Comparison of ENCODE assay signal across 10 cellular contexts in the genomic region with DNA sequence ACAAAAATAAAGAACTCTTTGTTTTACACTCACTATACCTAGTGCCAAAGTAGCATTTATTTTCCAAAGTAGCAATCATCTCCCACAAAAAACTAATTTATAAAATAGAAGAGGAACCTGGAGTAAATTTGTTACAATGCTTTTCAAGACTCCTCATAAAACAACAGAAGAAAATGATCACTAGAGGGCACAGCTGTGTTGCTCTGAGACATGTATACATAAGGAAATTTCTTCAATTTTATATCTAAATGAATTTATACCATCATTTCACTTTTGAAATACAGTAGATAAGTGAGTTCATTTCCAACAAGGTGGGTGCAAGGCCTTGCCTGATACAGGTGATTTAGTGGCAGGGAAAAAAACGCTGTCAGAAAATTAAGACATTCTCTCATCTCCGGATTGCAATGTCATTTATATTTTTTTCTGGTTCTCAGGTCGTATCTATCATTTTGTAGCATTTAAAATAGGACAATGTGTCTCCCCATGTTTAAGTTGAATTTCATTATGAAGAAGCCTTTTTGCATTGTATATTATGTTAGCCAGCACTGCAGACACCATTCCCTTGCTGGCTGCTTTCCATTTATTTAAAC. TPM values are rescaled to one million over a fixed set of nuclear protein-coding genes. Genes with fewer than 3 reads are reported as not detected.
DNase-seq lines count a peak whose midpoint lies in the region; ATAC-seq and TF ChIP-seq lines count a peak whose summit lies in the region.
"Had no signal": no experiment of that assay in that cellular context is flagged by ENCODE, and none has a peak within 500 bp of the region (broad histone marks: within the 10 kb centered on the region; RNA-seq: fewer than 3 reads in every experiment).

No MANE protein-coding gene starts in this region.

- no peak overlapping the region for H2BK120ac ChIP-seq in mesendoderm (ENCODE audit: low read depth, low read length)

- no peaks in the 10 kb centered on the region for H3K79me1 ChIP-seq in mesendoderm (ENCODE audit: low read length)

- no peak overlapping the region for H2BK5ac ChIP-seq in mesendoderm (ENCODE audit: low read length)

- H3K9me3 Mint-ChIP-seq in nephron = no peaks in the 10 kb centered on the region
- no peaks in the 10 kb centered on the region for H3K9me3 Mint-ChIP-seq in activated naive CD4-positive, alpha-beta T cell treated with anti-CD3 and anti-CD28 coated beads, Interleukin-2, amount 10 ng/mL, durations not matched to agents 7 days and 5 days
- no peaks in the 10 kb centered on the region for H3K9me3 Mint-ChIP-seq in activated CD8-positive, alpha-beta T cell treated with anti-CD3 and anti-CD28 coated beads for 36 hours
- H3K9me3 Mint-ChIP-seq: naive thymus-derived CD4-positive, alpha-beta T cell had no signal

- no peak overlapping the region for H3K27ac Mint-ChIP-seq in nephron
- H3K27ac Mint-ChIP-seq in activated naive CD4-positive, alpha-beta T cell treated with anti-CD3 and anti-CD28 coated beads, Interleukin-2, amount 10 ng/mL, durations not matched to agents 7 days and 5 days = no peak overlapping the region
- no peak overlapping the region for H3K27ac Mint-ChIP-seq in activated CD8-positive, alpha-beta T cell treated with anti-CD3 and anti-CD28 coated beads for 36 hours
- H3K27ac Mint-ChIP-seq: naive thymus-derived CD4-positive, alpha-beta T cell had no signal

- no peaks in the 10 kb centered on the region for H3K4me1 ChIP-seq in mesendoderm (ENCODE audit: control insufficient read depth, low read depth, low read length)

- H3K4me3 ChIP-seq in LNCaP clone FGC (ENCODE audit: low read depth, low read length) (no peak overlapping the region), brain microvascular endothelial cell (ENCODE audit: low read depth, low read length) (no peak overlapping the region), mesendoderm (ENCODE audit: low read length) (no peak overlapping the region)

- no peak overlapping the region for H2AK5ac ChIP-seq in mesendoderm (ENCODE audit: low read length)

- no peak overlapping the region for H3K4me3 Mint-ChIP-seq in nephron
- H3K4me3 Mint-ChIP-seq in activated naive CD4-positive, alpha-beta T cell treated with anti-CD3 and anti-CD28 coated beads, Interleukin-2, amount 10 ng/mL, durations not matched to agents 7 days and 5 days = no peak overlapping the region
- H3K4me3 Mint-ChIP-seq in activated CD8-positive, alpha-beta T cell treated with anti-CD3 and anti-CD28 coated beads for 36 hours = no peak overlapping the region
- H3K4me3 Mint-ChIP-seq: naive thymus-derived CD4-positive, alpha-beta T cell had no signal

- no peaks in the 10 kb centered on the region for H3K36me3 ChIP-seq in brain microvascular endothelial cell (replicated peaks)
- no peaks in the 10 kb centered on the region for H3K36me3 ChIP-seq in mesendoderm (ENCODE audit: control insufficient read depth, insufficient read depth, low read length)

- no peak overlapping the region for H3K27ac ChIP-seq in brain microvascular endothelial cell
- H3K27ac ChIP-seq in mesendoderm (ENCODE audit: low read depth, low read length) = no peak overlapping the region

- no peak overlapping the region for H4K5ac ChIP-seq in mesendoderm (ENCODE audit: low read length)

- H3K9ac ChIP-seq in mesendoderm (ENCODE audit: low read length) = no peak overlapping the region

- no peak overlapping the region for H2BK15ac ChIP-seq in mesendoderm (replicated peaks; ENCODE audit: low read depth)

- H3K27me3 Mint-ChIP-seq in nephron (ENCODE audit: low read depth) = no peaks in the 10 kb centered on the region
- no peaks in the 10 kb centered on the region for H3K27me3 Mint-ChIP-seq in activated naive CD4-positive, alpha-beta T cell treated with anti-CD3 and anti-CD28 coated beads, Interleukin-2, amount 10 ng/mL, durations not matched to agents 7 days and 5 days
- H3K27me3 Mint-ChIP-seq in activated CD8-positive, alpha-beta T cell treated with anti-CD3 and anti-CD28 coated beads for 36 hours = peaks cover 2% of the 10 kb centered on the region

- no peak overlapping the region for H3K56ac ChIP-seq in mesendoderm (ENCODE audit: low read length)

- no peak overlapping the region for H3K23ac ChIP-seq in mesendoderm (ENCODE audit: low read length)

- in situ Hi-C loops in brain microvascular endothelial cell (cut with HindIII; ENCODE audit: low pct_ligation_motif_present, low sequenced_read_pairs) = no loop called here
- in situ Hi-C loops in KBM-7 (cut with MboI; ENCODE audit: low pct_unique_long_range_greater_than_20kb, low sequenced_read_pairs) = loop anchor here (25.0 kb wide), 1 partner anchor 166 kb away; no protein-coding TSS in a partner anchor

- no peak for ATAC-seq in activated CD8-positive, alpha-beta T cell treated with anti-CD3 and anti-CD28 coated beads for 36 hours
- ATAC-seq: naive thymus-derived CD4-positive, alpha-beta T cell had no signal

- CTCF ChIA-PET in activated naive CD4-positive, alpha-beta T cell treated with anti-CD3 and anti-CD28 coated beads, Interleukin-2, amount 10 ng/mL, durations not matched to agents 7 days and 5 days (lab: Charles Lee) = no interaction called here
- CTCF ChIA-PET in activated CD8-positive, alpha-beta T cell treated with anti-CD3 and anti-CD28 coated beads for 36 hours (lab: Charles Lee) = no interaction called here

- no peak overlapping the region for H4K8ac ChIP-seq in mesendoderm (ENCODE audit: low read depth, low read length)

- no peak overlapping the region for H3K4me2 ChIP-seq in mesendoderm (ENCODE audit: low read length)

- H3K4ac ChIP-seq in mesendoderm (ENCODE audit: low read depth, low read length) = no peak overlapping the region

- TF ChIP-seq CTCF in LNCaP clone FGC (IDR thresholded peaks at IDR 0.05; ENCODE audit: control insufficient read depth, extremely low read depth, insufficient read depth) (peak; percentile 56), brain microvascular endothelial cell (IDR thresholded peaks at IDR 0.05; ENCODE audit: low read depth, low read length, missing control alignments) (peak; percentile 53), nephron (IDR thresholded peaks at IDR 0.05; ENCODE audit: unreplicated experiment in 3 of 3) (peak; percentile 48 to 66 (median 52))
- no peak for TF ChIP-seq CTCF in activated CD8-positive, alpha-beta T cell treated with anti-CD3 and anti-CD28 coated beads for 36 hours (IDR thresholded peaks at IDR 0.05)

- no peaks in the 10 kb centered on the region for H3K4me1 Mint-ChIP-seq in nephron
- H3K4me1 Mint-ChIP-seq in activated naive CD4-positive, alpha-beta T cell treated with anti-CD3 and anti-CD28 coated beads, Interleukin-2, amount 10 ng/mL, durations not matched to agents 7 days and 5 days = no peaks in the 10 kb centered on the region
- H3K4me1 Mint-ChIP-seq in activated CD8-positive, alpha-beta T cell treated with anti-CD3 and anti-CD28 coated beads for 36 hours (ENCODE audit: low read depth) = no peaks in the 10 kb centered on the region
- H3K4me1 Mint-ChIP-seq: naive thymus-derived CD4-positive, alpha-beta T cell had no signal

- no peaks in the 10 kb centered on the region for H3K36me3 Mint-ChIP-seq in nephron (ENCODE audit: low read depth)
- H3K36me3 Mint-ChIP-seq in activated naive CD4-positive, alpha-beta T cell treated with anti-CD3 and anti-CD28 coated beads, Interleukin-2, amount 10 ng/mL, durations not matched to agents 7 days and 5 days = no peaks in the 10 kb centered on the region
- no peaks in the 10 kb centered on the region for H3K36me3 Mint-ChIP-seq in activated CD8-positive, alpha-beta T cell treated with anti-CD3 and anti-CD28 coated beads for 36 hours (ENCODE audit: low read depth)
- H3K36me3 Mint-ChIP-seq: naive thymus-derived CD4-positive, alpha-beta T cell had no signal

- DNase-seq in DMS114 treated with DMSO at 0.1 percent for 48 hours (lab: John Stamatoyannopoulos, UW; ENCODE audit: unreplicated experiment) = peak; percentile 9
- DNase-seq in LNCaP clone FGC (ENCODE audit: low read depth) = no peak
- DNase-seq in brain microvascular endothelial cell = peak; percentile 20
- DNase-seq in KBM-7 = no peak
- no peak for DNase-seq in mesendoderm
- DNase-seq in activated naive CD4-positive, alpha-beta T cell treated with anti-CD3 and anti-CD28 coated beads, Interleukin-2, amount 10 ng/mL, durations not matched to agents 7 days and 5 days = no peak
- no peak for DNase-seq in activated CD8-positive, alpha-beta T cell treated with anti-CD3 and anti-CD28 coated beads for 36 hours
- DNase-seq: anterior cingulate cortex; naive thymus-derived CD4-positive, alpha-beta T cell had no signal

- POLR2A ChIA-PET in activated CD8-positive, alpha-beta T cell treated with anti-CD3 and anti-CD28 coated beads for 36 hours (lab: Charles Lee) = no interaction called here

- no CpG with 5 or more reads among the region's 3 CpGs for WGBS in mesendoderm (ENCODE audit: extremely low coverage, insufficient coverage, low lambda C conversion rate)

- H3K18ac ChIP-seq in mesendoderm (ENCODE audit: low read length) = no peak overlapping the region

- no peaks in the 10 kb centered on the region for H3K27me3 ChIP-seq in brain microvascular endothelial cell (replicated peaks)
- H3K27me3 ChIP-seq in mesendoderm (ENCODE audit: insufficient read depth, low read length, poor library complexity) = no peaks in the 10 kb centered on the region

- intact Hi-C loops in activated CD8-positive, alpha-beta T cell treated with anti-CD3 and anti-CD28 coated beads for 36 hours (cut with micrococcal nuclease) = loop anchor here (5.0 kb wide), 1 partner anchor 156 kb away; no protein-coding TSS in a partner anchor

- no peaks in the 10 kb centered on the region for H3K79me2 ChIP-seq in mesendoderm (ENCODE audit: control insufficient read depth, insufficient read depth, low read length)

RNA-seq across cellular contexts. Expression of a gene that starts 25.3 kb away (rescaled TPM):
- 6.5 TPM for polyA plus RNA-seq in mesendoderm (2013, experiment 1 of 2)
- 6.7 TPM for polyA plus RNA-seq in mesendoderm (2013, experiment 2 of 2)
- not detected for total RNA-seq in activated CD8-positive, alpha-beta T cell treated with anti-CD3 and anti-CD28 coated beads for 36 hours

Comparison
In these comparisons a context has a peak if more than half of its experiments do, and no peak if none do; other contexts are left out.
1. DNase-seq: peak in DMS114 treated with DMSO at 0.1 percent for 48 hours (single experiment) and brain microvascular endothelial cell (single experiment); none in LNCaP clone FGC (single experiment), KBM-7 (single experiment), mesendoderm (single experiment), activated naive CD4-positive, alpha-beta T cell treated with anti-CD3 and anti-CD28 coated beads, Interleukin-2, amount 10 ng/mL, durations not matched to agents 7 days and 5 days (single experiment) and activated CD8-positive, alpha-beta T cell treated with anti-CD3 and anti-CD28 coated beads for 36 hours (single experiment).